17 cellular contexts compared by ENCODE assay signal in the genomic region with DNA sequence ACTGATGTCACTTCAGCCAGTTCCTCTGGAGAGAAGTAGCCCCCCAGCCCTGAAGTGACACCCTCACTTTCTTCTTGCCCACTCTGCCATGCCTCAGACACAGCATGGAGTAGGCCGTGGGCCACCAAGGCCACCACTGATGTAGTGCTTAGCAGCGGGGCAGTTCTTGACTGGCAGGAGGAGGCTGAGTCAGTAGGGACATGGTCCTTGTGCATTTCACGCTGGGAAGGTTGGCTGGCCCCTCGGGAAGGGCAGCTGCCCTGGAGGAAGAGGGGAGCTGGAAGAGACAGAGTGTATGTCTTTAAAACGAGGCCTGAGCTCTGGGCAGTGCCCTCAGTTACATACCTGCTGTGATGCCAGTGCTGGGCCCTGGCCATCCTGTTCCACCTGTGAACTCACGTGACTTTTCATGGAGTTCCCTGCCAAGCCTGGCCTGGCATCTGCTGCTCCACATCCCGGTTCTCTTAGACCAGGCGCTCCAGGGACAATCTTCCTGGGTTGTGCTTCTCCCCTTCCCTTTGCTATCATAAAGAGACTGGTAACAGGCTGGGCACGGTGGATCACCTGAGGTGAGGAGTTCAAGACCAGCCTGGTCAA.
"Had no signal": no experiment of that assay in that cellular context is flagged by ENCODE, and none has a peak within 500 bp of the region (broad histone marks: within the 10 kb centered on the region; RNA-seq: fewer than 3 reads in every experiment).

No MANE protein-coding gene starts in this region.

- FAIRE-seq: endometrium had no signal

- H3K9me3 Mint-ChIP-seq: activated CD4-positive, alpha-beta T cell treated with anti-CD3 and anti-CD28 coated beads, Interleukin-2, amount 10 ng/mL, durations not matched to agents 7 days and 5 days; activated naive CD4-positive, alpha-beta T cell treated with anti-CD3 and anti-CD28 coated beads for 36 hours; activated T-helper 17 cell treated with anti-CD3 and anti-CD28 coated beads, Interleukin-2, amount 50 U/mL, for 72 hours; naive thymus-derived CD8-positive, alpha-beta T cell; stimulated activated naive CD8-positive, alpha-beta T cell treated with anti-CD3 and anti-CD28 coated beads, Interleukin-15, amount 100 ng/mL, for 72 hours; T-helper 1 cell treated with Interleukin-12 subunit alpha and Interleukin-12 subunit beta and Interleukin-4 antibody, amounts not matched to agents 30 μg/mL and 1 μg/mL, for 36 hours had no signal

- H3K27me3 Mint-ChIP-seq: activated CD4-positive, alpha-beta T cell treated with anti-CD3 and anti-CD28 coated beads, Interleukin-2, amount 10 ng/mL, durations not matched to agents 7 days and 5 days; activated T-helper 17 cell treated with anti-CD3 and anti-CD28 coated beads, Interleukin-2, amount 50 U/mL, for 72 hours; stimulated activated naive CD8-positive, alpha-beta T cell treated with anti-CD3 and anti-CD28 coated beads, Interleukin-15, amount 100 ng/mL, for 72 hours had no signal

- H3K36me3 Mint-ChIP-seq: naive thymus-derived CD8-positive, alpha-beta T cell had no signal

- H3K27ac ChIP-seq: sigmoid colon, thoracic aorta had no signal

- H3K4me1 Mint-ChIP-seq: activated CD4-positive, alpha-beta T cell treated with anti-CD3 and anti-CD28 coated beads, Interleukin-2, amount 10 ng/mL, durations not matched to agents 7 days and 5 days; activated T-helper 17 cell treated with anti-CD3 and anti-CD28 coated beads, Interleukin-2, amount 50 U/mL, for 72 hours; stimulated activated naive CD8-positive, alpha-beta T cell treated with anti-CD3 and anti-CD28 coated beads, Interleukin-15, amount 100 ng/mL, for 72 hours had no signal

- H3K27ac Mint-ChIP-seq: activated CD4-positive, alpha-beta T cell treated with anti-CD3 and anti-CD28 coated beads, Interleukin-2, amount 10 ng/mL, durations not matched to agents 7 days and 5 days; activated naive CD4-positive, alpha-beta T cell treated with anti-CD3 and anti-CD28 coated beads for 36 hours; activated T-helper 17 cell treated with anti-CD3 and anti-CD28 coated beads, Interleukin-2, amount 50 U/mL, for 72 hours; stimulated activated naive CD8-positive, alpha-beta T cell treated with anti-CD3 and anti-CD28 coated beads, Interleukin-15, amount 100 ng/mL, for 72 hours; T-helper 1 cell treated with Interleukin-12 subunit alpha and Interleukin-12 subunit beta and Interleukin-4 antibody, amounts not matched to agents 30 μg/mL and 1 μg/mL, for 36 hours had no signal

- H3K4me3 Mint-ChIP-seq: activated CD4-positive, alpha-beta T cell treated with anti-CD3 and anti-CD28 coated beads, Interleukin-2, amount 10 ng/mL, durations not matched to agents 7 days and 5 days; activated naive CD4-positive, alpha-beta T cell treated with anti-CD3 and anti-CD28 coated beads for 36 hours; activated T-helper 17 cell treated with anti-CD3 and anti-CD28 coated beads, Interleukin-2, amount 50 U/mL, for 72 hours; naive thymus-derived CD8-positive, alpha-beta T cell; stimulated activated naive CD8-positive, alpha-beta T cell treated with anti-CD3 and anti-CD28 coated beads, Interleukin-15, amount 100 ng/mL, for 72 hours; T-helper 1 cell treated with Interleukin-12 subunit alpha and Interleukin-12 subunit beta and Interleukin-4 antibody, amounts not matched to agents 30 μg/mL and 1 μg/mL, for 36 hours had no signal

- H3K36me3 ChIP-seq: sigmoid colon, thoracic aorta had no signal

- DNase-seq: activated CD4-positive, alpha-beta T cell treated with anti-CD3 and anti-CD28 coated beads, Interleukin-2, amount 10 ng/mL, durations not matched to agents 7 days and 5 days; activated CD8-positive, alpha-beta memory T cell treated with anti-CD3 and anti-CD28 coated beads for 24 hours; activated naive CD4-positive, alpha-beta T cell treated with anti-CD3 and anti-CD28 coated beads for 36 hours; activated T-cell treated with anti-CD3 and anti-CD28 coated beads for 4 hours; glutamatergic neuron; mucosa of descending colon; naive thymus-derived CD8-positive, alpha-beta T cell; nucleus accumbens; sigmoid colon; stimulated activated CD4-positive, alpha-beta T cell treated with anti-CD3 and anti-CD28 coated beads, Interleukin-4, amount 100 ng/mL, for 4 hours; stimulated activated naive CD8-positive, alpha-beta T cell treated with anti-CD3 and anti-CD28 coated beads, Interleukin-15, amount 100 ng/mL, for 72 hours had no signal

- H3K27me3 ChIP-seq: sigmoid colon had no signal

- ATAC-seq: activated T-helper 17 cell treated with anti-CD3 and anti-CD28 coated beads, Interleukin-2, amount 50 U/mL, for 72 hours; esophagus mucosa; mucosa of descending colon; naive thymus-derived CD8-positive, alpha-beta T cell; stimulated activated naive CD8-positive, alpha-beta T cell treated with anti-CD3 and anti-CD28 coated beads, Interleukin-15, amount 100 ng/mL, for 72 hours had no signal

- H3K4me3 ChIP-seq: lung, mucosa of descending colon, sigmoid colon, thoracic aorta had no signal

- H3K9me3 ChIP-seq: mucosa of descending colon, sigmoid colon, thoracic aorta had no signal
